ENCODE assay signal across 9 cellular contexts in genomic region chr15:50377867-50378751, GRCh38. TPM values are rescaled to one million over a fixed set of nuclear protein-coding genes. Genes with fewer than 3 reads are reported as not detected.
DNase-seq lines count a peak whose midpoint lies in the region; ATAC-seq and TF ChIP-seq lines count a peak whose summit lies in the region.
"Had no signal": no experiment of that assay in that cellular context is flagged by ENCODE, and none has a peak within 500 bp of the region (broad histone marks: within the 10 kb centered on the region; RNA-seq: fewer than 3 reads in every experiment).

No MANE protein-coding gene starts in this region.

- H3K36me3 Mint-ChIP-seq in T-helper 2 cell treated with Interferon-gamma antibody and Interleukin-4, amounts not matched to agents 5 μg/mL and 100 μg/mL, for 36 hours (ENCODE audit: low read depth) = no peaks in the 10 kb centered on the region

- H3K27me3 ChIP-seq in cardiac muscle cell (no peaks in the 10 kb centered on the region), gastroesophageal sphincter (no peaks in the 10 kb centered on the region)
- H3K27me3 ChIP-seq: BLaER1 had no signal

- no peaks in the 10 kb centered on the region for H3K27me3 Mint-ChIP-seq in T-helper 2 cell treated with Interferon-gamma antibody and Interleukin-4, amounts not matched to agents 5 μg/mL and 100 μg/mL, for 36 hours (ENCODE audit: low read depth)

- H3K4me3 ChIP-seq in cardiac muscle cell (no peak overlapping the region), gastroesophageal sphincter (no peak overlapping the region)
- H3K4me3 ChIP-seq: BLaER1 had no signal

- H3K27ac Mint-ChIP-seq in T-helper 2 cell treated with Interferon-gamma antibody and Interleukin-4, amounts not matched to agents 5 μg/mL and 100 μg/mL, for 36 hours = peak overlapping the region; percentile 87

- no peaks in the 10 kb centered on the region for H3K9me3 Mint-ChIP-seq in T-helper 2 cell treated with Interferon-gamma antibody and Interleukin-4, amounts not matched to agents 5 μg/mL and 100 μg/mL, for 36 hours

- no peak for TF ChIP-seq EP300 in gastroesophageal sphincter (IDR thresholded peaks at IDR 0.05)

- 53 to 54% methylated on average over 3 of the region's 3 CpGs for WGBS in gastroesophageal sphincter (ENCODE audit: low coverage in 1 of 2), 2 donors

- TF ChIP-seq POLR2A in erythroblast (IDR thresholded peaks at IDR 0.05; ENCODE audit: low read length) (no peak), gastroesophageal sphincter (IDR thresholded peaks at IDR 0.05) (no peak)

- H3K36me3 ChIP-seq in cardiac muscle cell (no peaks in the 10 kb centered on the region), gastroesophageal sphincter (no peaks in the 10 kb centered on the region)
- H3K36me3 ChIP-seq: BLaER1 had no signal

- H3K9me3 ChIP-seq in cardiac muscle cell (ENCODE audit: low read depth) = no peaks in the 10 kb centered on the region
- no peaks in the 10 kb centered on the region for H3K9me3 ChIP-seq in gastroesophageal sphincter

- DNase-seq in cardiac muscle cell (ENCODE audit: low read depth in 1 of 2, low spot score in 1 of 2) (peak; percentile 13 to 42), Right ventricle myocardium superior (no peak), NCI-H1092 (lab: John Stamatoyannopoulos, UW) (no peak), erythroblast (lab: John Stamatoyannopoulos, UW) (no peak), kidney tubule cell (ENCODE audit: low spot score) (no peak)
- peak; percentile 23 for DNase-seq in T-helper 2 cell treated with Interferon-gamma antibody and Interleukin-4, amounts not matched to agents 5 μg/mL and 100 μg/mL, for 36 hours (ENCODE audit: low spot score)

- intact Hi-C loops in Right ventricle myocardium superior (cut with DNase I) = no loop called here

- no peak for TF ChIP-seq CTCF in cardiac muscle cell (IDR thresholded peaks at IDR 0.05; ENCODE audit: low read depth, low read length)
- no peak for TF ChIP-seq CTCF in gastroesophageal sphincter (IDR thresholded peaks at IDR 0.05)

- peaks cover 11% of the 10 kb centered on the region for H3K4me1 Mint-ChIP-seq in T-helper 2 cell treated with Interferon-gamma antibody and Interleukin-4, amounts not matched to agents 5 μg/mL and 100 μg/mL, for 36 hours (ENCODE audit: low read depth)

- ATAC-seq in Right ventricle myocardium superior (ENCODE audit: poor library complexity) (no peak), HG02981 (IDR thresholded peaks at IDR 0.05; ENCODE audit: unreplicated experiment) (peak; percentile 99), gastroesophageal sphincter (no peak)

- H3K4me1 ChIP-seq in cardiac muscle cell (ENCODE audit: low read depth) (no peaks in the 10 kb centered on the region), gastroesophageal sphincter (no peaks in the 10 kb centered on the region)
- H3K4me1 ChIP-seq: BLaER1 had no signal

- H3K27ac ChIP-seq in cardiac muscle cell (peak overlapping the region; percentile 14), gastroesophageal sphincter (no peak overlapping the region)
- H3K27ac ChIP-seq: BLaER1 had no signal

- peak overlapping the region; percentile 20 for H3K4me3 Mint-ChIP-seq in T-helper 2 cell treated with Interferon-gamma antibody and Interleukin-4, amounts not matched to agents 5 μg/mL and 100 μg/mL, for 36 hours

RNA-seq across cellular contexts. Expression of gene GABPB1, which starts 23.1 kb away (rescaled TPM):
- total RNA-seq in cardiac muscle cell = 22.3 and 25.5 TPM in 2 replicates
- 12.5 and 15.3 TPM in 2 replicates for polyA plus RNA-seq in cardiac muscle cell
- total RNA-seq in Right ventricle myocardium superior = 8.4 TPM
- total RNA-seq in gastroesophageal sphincter = 10 to 100 TPM; 15.8 to 26.1 (median 17.8) TPM

RNA-seq across cellular contexts. Expression of gene USP8, which starts 46.1 kb away (rescaled TPM):
- total RNA-seq in cardiac muscle cell = 23.1 and 28.4 TPM in 2 replicates
- polyA plus RNA-seq in cardiac muscle cell = 36.4 and 41.7 TPM in 2 replicates
- total RNA-seq in Right ventricle myocardium superior = 42.4 TPM
- total RNA-seq in gastroesophageal sphincter = 10 to 100 TPM; 45.9 to 70.0 (median 55.4) TPM

Comparison
In these comparisons a context has a peak if more than half of its experiments do, and no peak if none do; other contexts are left out.
1. DNase-seq: peak in cardiac muscle cell (2 of 2) and T-helper 2 cell treated with Interferon-gamma antibody and Interleukin-4, amounts not matched to agents 5 μg/mL and 100 μg/mL, for 36 hours (single experiment); none in Right ventricle myocardium superior (single experiment), NCI-H1092 (single experiment), erythroblast (0 of 2) and kidney tubule cell (single experiment).